Comparison of ENCODE assay signal across 15 cellular contexts in genomic region chr4:38180456-38180855, GRCh38.
DNase-seq lines count a peak whose midpoint lies in the region; ATAC-seq, FAIRE-seq and TF ChIP-seq lines count a peak whose summit lies in the region.
"Had no signal": no experiment of that assay in that cellular context is flagged by ENCODE, and none has a peak within 500 bp of the region (broad histone marks: within the 10 kb centered on the region; RNA-seq: fewer than 3 reads in every experiment).

No MANE protein-coding gene starts in this region.

- H3K27me3 ChIP-seq in mammary epithelial cell (ENCODE audit: insufficient read depth, low read length) (no peaks in the 10 kb centered on the region), SJSA1 (replicated peaks) (no peaks in the 10 kb centered on the region)

- no peaks in the 10 kb centered on the region for H3K79me2 ChIP-seq in mammary epithelial cell (ENCODE audit: insufficient read depth, low read length)

- DNase-seq in mammary epithelial cell (peak; percentile 74), MCF 10A (ENCODE audit: unreplicated experiment) (no peak), SJSA1 (ENCODE audit: low read depth in 1 of 2, low spot score in 2 of 2) (no peak), fibroblast of mammary gland (ENCODE audit: low read depth) (peak; percentile 50), urothelium cell line (ENCODE audit: low spot score) (peak; percentile 37), kidney (no peak)
- no peak for DNase-seq in activated naive CD4-positive, alpha-beta T cell treated with anti-CD3 and anti-CD28 coated beads, Interleukin-2, amount 50 U/mL, for 72 hours (ENCODE audit: low spot score in 2 of 2)
- DNase-seq: activated CD4-positive, CD25-positive, alpha-beta regulatory T cell treated with anti-CD3 and anti-CD28 coated beads, Interleukin-2, amount 50 U/mL, for 72 hours; activated naive CD8-positive, alpha-beta T cell treated with anti-CD3 and anti-CD28 coated beads for 36 hours; activated T-cell treated with anti-CD3 and anti-CD28 coated beads for 4 hours; cerebellar nuclear complex had no signal

- no peak overlapping the region for H2AFZ ChIP-seq in mammary epithelial cell (ENCODE audit: low read depth, low read length)

- TF ChIP-seq CTCF in mammary epithelial cell (conservative IDR thresholded peaks at IDR 0.05 in 1 of 2, IDR thresholded peaks at IDR 0.05 in 1 of 2; ENCODE audit: extremely low read depth in 1 of 2, insufficient read depth in 1 of 2, low read depth in 1 of 2, low read length in 2 of 2) (peak in 1 of 2 donors; percentile 8), MCF 10A (IDR thresholded peaks at IDR 0.05; ENCODE audit: unreplicated experiment) (no peak), fibroblast of mammary gland (conservative IDR thresholded peaks at IDR 0.05; ENCODE audit: control insufficient read depth, insufficient read depth, low read depth, low read length) (no peak), kidney (IDR thresholded peaks at IDR 0.05; ENCODE audit: borderline replicate concordance, extremely low read depth, insufficient read depth) (no peak)

- no peaks in the 10 kb centered on the region for H4K20me1 ChIP-seq in mammary epithelial cell (ENCODE audit: insufficient read depth, low read length)

- H3K36me3 ChIP-seq in mammary epithelial cell (ENCODE audit: insufficient read depth, low read length) (no peaks in the 10 kb centered on the region), SJSA1 (no peaks in the 10 kb centered on the region), kidney (ENCODE audit: control insufficient read depth in 1 of 2, insufficient read depth in 2 of 2, low read length in 2 of 2) (no peaks in the 10 kb centered on the region)

- H3K4me3 Mint-ChIP-seq in MCF 10A (ENCODE audit: unreplicated experiment), result no peak overlapping the region
- H3K4me3 Mint-ChIP-seq: activated naive CD8-positive, alpha-beta T cell treated with anti-CD3 and anti-CD28 coated beads for 36 hours; T-helper 1 cell treated with Interleukin-12 subunit alpha and Interleukin-12 subunit beta and Interleukin-4 antibody, amounts not matched to agents 30 μg/mL and 1 μg/mL, for 36 hours had no signal

- no peak overlapping the region for H3K4me3 ChIP-seq in mammary epithelial cell (replicated peaks in 1 of 3; ENCODE audit: insufficient read depth in 1 of 3, low read depth in 2 of 3, low read length in 3 of 3)
- H3K4me3 ChIP-seq in SJSA1, result no peak overlapping the region
- H3K4me3 ChIP-seq in fibroblast of mammary gland (ENCODE audit: control insufficient read depth, low read depth, low read length), result no peak overlapping the region
- H3K4me3 ChIP-seq in kidney (ENCODE audit: low read length in 2 of 2), result no peak overlapping the region

- H3K9me3 Mint-ChIP-seq in MCF 10A (ENCODE audit: unreplicated experiment), result no peaks in the 10 kb centered on the region
- H3K9me3 Mint-ChIP-seq in activated naive CD4-positive, alpha-beta T cell treated with anti-CD3 and anti-CD28 coated beads, Interleukin-2, amount 50 U/mL, for 72 hours, result no peaks in the 10 kb centered on the region
- H3K9me3 Mint-ChIP-seq: activated naive CD8-positive, alpha-beta T cell treated with anti-CD3 and anti-CD28 coated beads for 36 hours; T-helper 1 cell treated with Interleukin-12 subunit alpha and Interleukin-12 subunit beta and Interleukin-4 antibody, amounts not matched to agents 30 μg/mL and 1 μg/mL, for 36 hours had no signal

- CTCF ChIA-PET in mammary epithelial cell (lab: Charles Lee; ENCODE audit: low non-redundant PET) (interaction anchor here (0.9 kb wide), 1 partner anchor 138 kb away, joined by 4 read pairs; no protein-coding TSS in a partner anchor), MCF 10A (lab: Yijun Ruan, JAX) (interaction anchor here (0.6 to 7.1 kb wide), 43 partner anchors 9 to 682 kb away, joined by 3 to 145 read pairs (median 5); no protein-coding TSS in a partner anchor)

- no peak for ATAC-seq in GM18520 (IDR thresholded peaks at IDR 0.05; ENCODE audit: unreplicated experiment)
- ATAC-seq in activated naive CD4-positive, alpha-beta T cell treated with anti-CD3 and anti-CD28 coated beads, Interleukin-2, amount 50 U/mL, for 72 hours, result no peak

- in situ Hi-C loops in mammary epithelial cell (cut with MboI; ENCODE audit: low sequenced_read_pairs in 2 of 2), result loop anchor here (5.0 to 10.0 kb wide), 2 partner anchors 494 to 552 kb away; no protein-coding TSS in a partner anchor

- H3K4me1 ChIP-seq in mammary epithelial cell (ENCODE audit: insufficient read depth, low read length) (peaks cover 21% of the 10 kb centered on the region), SJSA1 (replicated peaks) (peaks cover 14% of the 10 kb centered on the region), kidney (ENCODE audit: control insufficient read depth in 1 of 2, insufficient read depth in 1 of 2, low read depth in 1 of 2, low read length in 2 of 2) (peaks cover 0 to 3% of the 10 kb centered on the region in 2 donors)

- dilution Hi-C loops in mammary epithelial cell (cut with HindIII; ENCODE audit: low sequenced_read_pairs), result loop anchor here (25.0 kb wide), 1 partner anchor 132 kb away; no protein-coding TSS in a partner anchor

- no peaks in the 10 kb centered on the region for H3K36me3 Mint-ChIP-seq in MCF 10A (ENCODE audit: insufficient read depth, unreplicated experiment)
- H3K36me3 Mint-ChIP-seq in activated naive CD4-positive, alpha-beta T cell treated with anti-CD3 and anti-CD28 coated beads, Interleukin-2, amount 50 U/mL, for 72 hours, result no peaks in the 10 kb centered on the region
- H3K36me3 Mint-ChIP-seq: activated naive CD8-positive, alpha-beta T cell treated with anti-CD3 and anti-CD28 coated beads for 36 hours had no signal

- POLR2A ChIA-PET in MCF 10A (lab: Yijun Ruan, JAX), result interaction anchor here (0.9 to 3.7 kb wide), 12 partner anchors 9 to 649 kb away, joined by 3 to 22 read pairs (median 5); partner anchors contain the start of gene TLR1

- H3K9me3 ChIP-seq in mammary epithelial cell (replicated peaks; ENCODE audit: insufficient read depth, low read length) (no peaks in the 10 kb centered on the region), SJSA1 (replicated peaks) (no peaks in the 10 kb centered on the region), kidney (ENCODE audit: control insufficient read depth in 1 of 2, low read length in 2 of 2) (no peaks in the 10 kb centered on the region)

- BruUV-seq in mammary epithelial cell (replicated peaks; lab: Mats Ljungman, UMichigan), result no TSS peak
- no TSS peak for BruUV-seq in MCF 10A (replicated peaks; lab: Mats Ljungman, UMichigan)

- no peak overlapping the region for H3K4me2 ChIP-seq in mammary epithelial cell (ENCODE audit: insufficient read depth, low read depth, low read length)

- FAIRE-seq in urothelium cell line (lab: Jason Lieb, UNC) (no peak), kidney (lab: Jason Lieb, UNC) (no peak)
- FAIRE-seq: H1 had no signal

- peak overlapping the region; percentile 37 for H3K27ac ChIP-seq in mammary epithelial cell (ENCODE audit: insufficient read depth, low read depth, low read length)
- 0 out of 2 replicates have a peak overlapping the region, but pooled peaks have one; percentile 51 for H3K27ac ChIP-seq in SJSA1
- H3K27ac ChIP-seq in kidney (ENCODE audit: low read depth in 2 of 2, low read length in 2 of 2), result no peak overlapping the region
- H3K27ac ChIP-seq: HL-60 had no signal

- WGBS in mammary epithelial cell (ENCODE audit: low coverage, missing lambda C conversion rate), result 7% methylated on average over 2 of the region's 2 CpGs

- H3K9ac ChIP-seq in mammary epithelial cell (ENCODE audit: insufficient read depth, low read length), result no peak overlapping the region
- no peak overlapping the region for H3K9ac ChIP-seq in kidney (ENCODE audit: low read length in 2 of 2)

- intact Hi-C loops in mammary epithelial cell (cut with micrococcal nuclease), result loop anchor here (10.0 kb wide), 3 partner anchors 334 to 684 kb away; partner anchors contain the start of gene FAM114A1
- intact Hi-C loops in MCF 10A (cut with micrococcal nuclease), result loop anchor here (1.0 kb wide), 1 partner anchor 603 kb away; no protein-coding TSS in a partner anchor
- intact Hi-C loops in kidney (cut with DNase I), result loop anchor here (2.0 kb wide), 1 partner anchor 550 kb away; no protein-coding TSS in a partner anchor

- peaks cover 29% of the 10 kb centered on the region for H3K4me1 Mint-ChIP-seq in MCF 10A (ENCODE audit: insufficient read depth, unreplicated experiment)

- H3K27me3 Mint-ChIP-seq in MCF 10A (ENCODE audit: insufficient read depth, unreplicated experiment), result no peaks in the 10 kb centered on the region
- H3K27me3 Mint-ChIP-seq: activated naive CD8-positive, alpha-beta T cell treated with anti-CD3 and anti-CD28 coated beads for 36 hours had no signal

- no peak overlapping the region for H3K27ac Mint-ChIP-seq in MCF 10A (ENCODE audit: low read depth, unreplicated experiment)
- peak overlapping the region in 1 of 2 donors; percentile 29 for H3K27ac Mint-ChIP-seq in activated naive CD4-positive, alpha-beta T cell treated with anti-CD3 and anti-CD28 coated beads, Interleukin-2, amount 50 U/mL, for 72 hours
- H3K27ac Mint-ChIP-seq: activated naive CD8-positive, alpha-beta T cell treated with anti-CD3 and anti-CD28 coated beads for 36 hours had no signal

Comparison
In these comparisons a context has a peak if more than half of its experiments do, and no peak if none do; other contexts are left out.
1. DNase-seq: peak in mammary epithelial cell (single experiment), fibroblast of mammary gland (single experiment) and urothelium cell line (single experiment); none in MCF 10A (single experiment), SJSA1 (0 of 2), activated naive CD4-positive, alpha-beta T cell treated with anti-CD3 and anti-CD28 coated beads, Interleukin-2, amount 50 U/mL, for 72 hours (0 of 2) and kidney (single experiment).
2. H3K27ac ChIP-seq: peak in mammary epithelial cell (single experiment) and SJSA1 (single experiment); none in kidney (0 of 2).